ENCODE assay signal across 22 cellular contexts in the genomic region with DNA sequence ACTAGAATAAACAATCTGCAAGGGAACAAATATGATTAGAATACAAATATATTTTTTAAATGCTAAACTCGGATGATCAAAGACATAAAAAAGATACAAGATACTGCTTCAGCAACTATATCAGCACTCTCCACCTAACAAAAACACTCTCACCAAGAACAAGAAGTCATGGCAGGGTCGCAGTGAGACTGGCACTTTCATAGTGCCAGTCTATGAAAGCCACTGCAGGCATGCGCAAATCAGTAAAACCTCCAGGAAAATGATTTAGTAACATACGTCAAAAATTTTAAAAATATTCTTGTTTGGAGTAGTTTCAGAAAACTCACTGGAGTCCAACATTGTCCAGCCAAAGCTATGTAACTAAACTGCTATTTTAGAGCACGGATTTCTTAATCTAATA.
A peak's percentile ranks its signal among the peaks of the same experiment; 100 is the strongest.
DNase-seq lines count a peak whose midpoint lies in the region; ATAC-seq and TF ChIP-seq lines count a peak whose summit lies in the region.
"Had no signal": no experiment of that assay in that cellular context is flagged by ENCODE, and none has a peak within 500 bp of the region (broad histone marks: within the 10 kb centered on the region; RNA-seq: fewer than 3 reads in every experiment).

No MANE protein-coding gene starts in this region.

- H3K4me3 Mint-ChIP-seq in mesothelial cell of epicardium = no peak overlapping the region
- H3K4me3 Mint-ChIP-seq: B cell; CD4-positive, alpha-beta T cell; CD8-positive, alpha-beta T cell had no signal

- H3K9me3 ChIP-seq in tibial artery = no peaks in the 10 kb centered on the region
- H3K9me3 ChIP-seq: BLaER1 treated with 17β-estradiol and CSF1 and Interleukin-3, amounts not matched to agents 10 nM and 100 nM; Caco-2 had no signal

- peaks cover 32% of the 10 kb centered on the region for H3K4me1 Mint-ChIP-seq in mesothelial cell of epicardium
- H3K4me1 Mint-ChIP-seq: B cell had no signal

- DNase-seq in coronary artery (ENCODE audit: low spot score) (no peak), mesothelial cell of epicardium (ENCODE audit: low spot score in 2 of 2, unreplicated experiment in 2 of 2) (no peak), tibial artery (peak in 1 of 2 donors; percentile 65), middle frontal gyrus (ENCODE audit: extremely low spot score, low spot score) (no peak), NCI-H1436 (lab: John Stamatoyannopoulos, UW) (no peak)
- no peak for DNase-seq in NK-92 treated with Interleukin-12 subunit alpha and Interleukin-12 subunit beta, amount 100 ng/mL, for 24 hours (lab: John Stamatoyannopoulos, UW)
- DNase-seq: 8988T; AML-193; Caco-2; Calu3; CD4-positive, alpha-beta T cell; CD8-positive, alpha-beta T cell; DMS53; DMS79; DND-41; EL; GDM1 had no signal

- H3K27ac Mint-ChIP-seq in mesothelial cell of epicardium = peak overlapping the region; percentile 79
- H3K27ac Mint-ChIP-seq: B cell; CD4-positive, alpha-beta T cell; CD8-positive, alpha-beta T cell had no signal

- no peak for ATAC-seq in HG02852 (IDR thresholded peaks at IDR 0.05; ENCODE audit: unreplicated experiment)
- ATAC-seq: CD8-positive, alpha-beta T cell; GM12878 had no signal

- TF ChIP-seq CTCF in coronary artery (IDR thresholded peaks at IDR 0.05) (no peak), mesothelial cell of epicardium (IDR thresholded peaks at IDR 0.05; ENCODE audit: unreplicated experiment) (no peak), tibial artery (IDR thresholded peaks at IDR 0.05) (no peak)

- H3K27me3 ChIP-seq in tibial artery = no peaks in the 10 kb centered on the region
- H3K27me3 ChIP-seq: BLaER1 treated with 17β-estradiol and CSF1 and Interleukin-3, amounts not matched to agents 10 nM and 100 nM had no signal

- H3K9me3 Mint-ChIP-seq in mesothelial cell of epicardium = peaks cover 9% of the 10 kb centered on the region
- H3K9me3 Mint-ChIP-seq: CD4-positive, alpha-beta T cell; CD8-positive, alpha-beta T cell had no signal

- H3K36me3 ChIP-seq in tibial artery = no peaks in the 10 kb centered on the region
- H3K36me3 ChIP-seq: BLaER1 treated with 17β-estradiol and CSF1 and Interleukin-3, amounts not matched to agents 10 nM and 100 nM had no signal

- peaks cover 4% of the 10 kb centered on the region for H3K36me3 Mint-ChIP-seq in mesothelial cell of epicardium
- H3K36me3 Mint-ChIP-seq: CD8-positive, alpha-beta T cell had no signal

- intact Hi-C loops in tibial artery (cut with DNase I; ENCODE audit: low total_unique reads) = no loop called here

- no peak overlapping the region for H3K27ac ChIP-seq in coronary artery
- peak overlapping the region; percentile 22 to 42 for H3K27ac ChIP-seq in tibial artery
- H3K27ac ChIP-seq: BLaER1 treated with 17β-estradiol and CSF1 and Interleukin-3, amounts not matched to agents 10 nM and 100 nM; C4-2B had no signal

- peak overlapping the region; percentile 8 for H3K4me3 ChIP-seq in coronary artery
- no peak overlapping the region for H3K4me3 ChIP-seq in tibial artery
- H3K4me3 ChIP-seq: BLaER1 treated with 17β-estradiol and CSF1 and Interleukin-3, amounts not matched to agents 10 nM and 100 nM; GM12878 had no signal

- H3K4me1 ChIP-seq in tibial artery = peaks cover 0 to 42% (median 4%) of the 10 kb centered on the region in 4 donors
- H3K4me1 ChIP-seq: BLaER1 treated with 17β-estradiol and CSF1 and Interleukin-3, amounts not matched to agents 10 nM and 100 nM; Caco-2 had no signal

- no peaks in the 10 kb centered on the region for H3K27me3 Mint-ChIP-seq in mesothelial cell of epicardium (ENCODE audit: low read depth)
- H3K27me3 Mint-ChIP-seq: B cell; CD4-positive, alpha-beta T cell had no signal

Comparison
In these comparisons a context has a peak if more than half of its experiments do, and no peak if none do; other contexts are left out.
1. H3K27ac ChIP-seq: peak in tibial artery (2 of 2); none in coronary artery (0 of 2).